8 cellular contexts compared by ENCODE assay signal in the genomic region with DNA sequence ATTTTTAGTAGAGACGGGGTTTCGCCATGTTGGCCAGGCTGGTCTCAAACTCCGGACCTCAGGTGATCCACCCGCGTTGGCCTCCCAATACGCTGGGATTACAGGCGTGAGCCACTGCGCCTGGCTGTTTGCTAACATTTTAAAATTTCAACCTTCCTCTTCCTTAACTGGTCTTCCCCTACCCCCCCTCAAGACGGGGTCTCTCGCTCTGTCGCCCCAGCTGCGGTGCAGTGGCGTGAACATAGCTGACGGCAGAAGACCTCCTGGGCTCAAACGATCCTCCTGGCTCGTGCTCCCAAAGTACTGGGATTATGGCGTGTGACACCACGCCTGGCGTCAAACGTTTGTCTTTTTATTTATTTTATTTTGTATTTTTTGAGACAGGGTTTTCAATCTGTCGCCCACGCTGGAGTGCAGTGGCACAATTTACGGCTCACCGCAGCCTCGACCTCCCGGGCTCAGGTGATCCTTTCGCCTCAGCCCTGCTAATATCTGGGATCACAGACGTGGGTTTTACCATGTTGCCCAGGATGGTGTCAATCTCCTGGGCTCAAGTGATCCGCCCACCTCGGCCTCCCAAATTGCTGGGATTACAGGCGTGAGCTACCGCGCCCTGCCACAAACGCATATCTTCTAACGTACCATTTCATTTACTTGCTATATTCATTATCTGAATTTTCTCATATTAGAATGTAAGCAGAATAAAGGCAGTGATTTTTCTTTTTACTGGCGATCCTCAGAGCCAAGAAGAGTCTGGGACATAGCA. TPM values are rescaled to one million over a fixed set of nuclear protein-coding genes. Genes with fewer than 3 reads are reported as not detected.
DNase-seq lines count a peak whose midpoint lies in the region; ATAC-seq and TF ChIP-seq lines count a peak whose summit lies in the region.

No MANE protein-coding gene starts in this region.

- DNase-seq in CD14-positive monocyte (ENCODE audit: low spot score) (no peak), NCI-H2227 (lab: John Stamatoyannopoulos, UW; ENCODE audit: unreplicated experiment) (peak; percentile 57), coronary artery (ENCODE audit: low spot score) (no peak), Kasumi-1 (lab: John Stamatoyannopoulos, UW) (no peak), HCEC 1CT (no peak)

- H3K27ac ChIP-seq in coronary artery, result no peak overlapping the region

- ATAC-seq in HG03097 (IDR thresholded peaks at IDR 0.05; ENCODE audit: low FRiP score, unreplicated experiment) (no peak), HG02970 (IDR thresholded peaks at IDR 0.05; ENCODE audit: low FRiP score, unreplicated experiment) (no peak)

- intact Hi-C loops in CD14-positive monocyte (cut with micrococcal nuclease), result no loop called here

- TF ChIP-seq CTCF in CD14-positive monocyte (IDR thresholded peaks at IDR 0.05) (no peak), coronary artery (IDR thresholded peaks at IDR 0.05) (no peak), nephron (IDR thresholded peaks at IDR 0.05; ENCODE audit: unreplicated experiment in 3 of 3) (no peak)

- H3K27me3 Mint-ChIP-seq in CD14-positive monocyte (ENCODE audit: low read depth in 3 of 3) (peaks cover 0 to 4% (median 3%) of the 10 kb centered on the region in 3 donors), nephron (ENCODE audit: low read depth) (no peaks in the 10 kb centered on the region)

- H3K27ac Mint-ChIP-seq in CD14-positive monocyte (peak overlapping the region in 2 of 7 donors; percentile 1 to 13), nephron (peak overlapping the region; percentile 76 to 96 (median 96))

- peak overlapping the region; percentile 97 for H3K4me3 ChIP-seq in coronary artery

- peak overlapping the region; percentile 99 for H3K4me3 Mint-ChIP-seq in CD14-positive monocyte
- peak overlapping the region; percentile 96 to 97 (median 96) for H3K4me3 Mint-ChIP-seq in nephron

- H3K9me3 Mint-ChIP-seq in CD14-positive monocyte, result peaks cover 0 to 4% (median 0%) of the 10 kb centered on the region in 7 donors
- H3K9me3 Mint-ChIP-seq in nephron, result peaks cover 8% of the 10 kb centered on the region

- H3K4me1 Mint-ChIP-seq in CD14-positive monocyte (peaks cover 30% of the 10 kb centered on the region), nephron (peaks cover 21% of the 10 kb centered on the region)

- peaks cover 0 to 4% of the 10 kb centered on the region in 2 donors for H3K36me3 Mint-ChIP-seq in CD14-positive monocyte
- peaks cover 22% of the 10 kb centered on the region for H3K36me3 Mint-ChIP-seq in nephron (ENCODE audit: low read depth)

RNA-seq across cellular contexts. Expression of a gene that starts 1.0 kb away (rescaled TPM):
- polyA plus RNA-seq in CD14-positive monocyte, result 1 to 10 TPM; 2.0 to 2.8 TPM

RNA-seq across cellular contexts. Expression of a gene that starts 32.9 kb away (rescaled TPM):
- not detected for polyA plus RNA-seq in CD14-positive monocyte
